ENCODE assay signal across 20 cellular contexts in the genomic region with DNA sequence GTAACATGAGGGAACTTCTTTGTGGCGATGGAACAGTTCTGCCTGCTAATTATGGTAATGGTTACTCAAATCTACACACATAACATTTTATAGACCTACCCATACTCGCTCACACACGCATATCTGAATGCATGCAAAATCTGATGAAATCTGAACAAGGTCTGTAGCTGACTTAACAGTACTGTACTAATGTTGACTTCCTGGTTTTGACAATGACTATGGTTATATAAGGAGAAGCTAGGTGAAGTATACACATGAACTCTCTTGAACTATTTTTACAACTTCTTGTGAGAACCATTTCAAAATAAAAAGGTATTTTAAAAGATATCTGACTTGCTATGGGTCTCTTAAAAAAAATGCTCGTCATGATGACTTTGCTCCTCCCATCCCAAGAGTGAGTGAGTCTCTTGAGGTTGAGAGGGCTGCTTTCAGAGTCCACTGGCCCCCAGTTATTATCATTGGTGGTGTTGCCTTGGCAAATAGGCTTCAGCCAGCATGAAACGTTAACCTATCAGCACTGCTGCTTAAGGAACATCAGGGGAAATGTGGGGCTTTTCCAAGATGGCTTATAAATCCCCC.
"Had no signal": no experiment of that assay in that cellular context is flagged by ENCODE, and none has a peak within 500 bp of the region (broad histone marks: within the 10 kb centered on the region; RNA-seq: fewer than 3 reads in every experiment).

No MANE protein-coding gene starts in this region.

- H3K36me3 ChIP-seq: SJSA1 had no signal

- H3K27me3 ChIP-seq: SJSA1 had no signal

- H3K9me3 ChIP-seq: SJSA1 had no signal

- H3K4me3 ChIP-seq: SJSA1, SK-N-MC had no signal

- DNase-seq: KBM-7, MV-4-11, NCI-H1048, NCI-H1105, NCI-H1417, NCI-H1436 treated with DMSO at 0.1 percent for 48 hours, NCI-H1694, NCI-H187 treated with DMSO at 0.1 percent for 48 hours, NCI-H2029 treated with DMSO at 0.1 percent for 48 hours, NCI-H2227 treated with DMSO at 0.1 percent for 48 hours, NCI-H510A, NCI-H524 treated with DMSO at 0.1 percent for 48 hours, NCI-H69, NCI-H774, Right ventricle myocardium superior, RPMI8226, SIG-M5 had no signal

- H3K27ac ChIP-seq: HL-60, SJSA1, SK-N-MC had no signal

- H3K4me1 ChIP-seq: SJSA1 had no signal
